Comparison of ENCODE assay signal across 9 cellular contexts in the genomic region with DNA sequence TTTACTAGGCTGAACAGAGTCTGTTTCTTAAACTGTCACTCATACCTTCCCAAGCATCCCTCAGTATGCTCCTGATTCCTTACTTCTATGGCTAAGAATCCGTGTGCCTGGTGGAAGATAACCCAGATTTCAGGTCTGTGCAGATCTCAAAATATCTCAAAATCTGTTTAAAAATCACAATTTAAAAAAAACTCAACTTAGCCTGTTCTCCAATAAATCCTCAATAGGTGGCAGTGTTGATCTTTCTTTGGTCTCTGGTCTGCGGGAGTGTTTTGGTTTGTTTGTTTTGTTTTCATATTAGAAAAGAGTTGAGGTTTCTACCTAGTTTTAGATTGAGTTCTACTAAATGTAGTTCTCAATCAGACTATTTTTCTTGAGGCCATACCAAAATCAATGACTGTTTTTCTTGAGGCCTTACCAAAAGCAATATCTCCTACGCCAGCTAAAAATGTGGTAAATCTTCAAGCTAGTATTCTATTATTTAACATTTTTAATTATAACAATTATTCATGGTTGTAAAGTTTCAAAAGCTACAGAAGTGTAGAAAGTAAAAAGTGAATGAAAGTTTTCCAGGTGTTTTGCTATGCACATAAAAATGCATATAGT. TPM values are rescaled to one million over a fixed set of nuclear protein-coding genes. Genes with fewer than 3 reads are reported as not detected.
DNase-seq lines count a peak whose midpoint lies in the region; TF ChIP-seq lines count a peak whose summit lies in the region.
"Had no signal": no experiment of that assay in that cellular context is flagged by ENCODE, and none has a peak within 500 bp of the region (broad histone marks: within the 10 kb centered on the region; RNA-seq: fewer than 3 reads in every experiment).

No MANE protein-coding gene starts in this region.

- H3K36me3 Mint-ChIP-seq in chondrocyte (ENCODE audit: low read depth), result no peaks in the 10 kb centered on the region
- H3K36me3 Mint-ChIP-seq: IgD-negative memory B cell had no signal

- H3K27me3 Mint-ChIP-seq in chondrocyte (ENCODE audit: low read depth), result peaks cover 7% of the 10 kb centered on the region
- H3K27me3 Mint-ChIP-seq: IgD-negative memory B cell had no signal

- H3K9me3 Mint-ChIP-seq in chondrocyte (ENCODE audit: low read depth), result no peaks in the 10 kb centered on the region
- H3K9me3 Mint-ChIP-seq: IgD-negative memory B cell had no signal

- no peak overlapping the region for H3K27ac ChIP-seq in C4-2B

- TF ChIP-seq CTCF in C4-2B (conservative IDR thresholded peaks at IDR 0.05) (peak; percentile 80), GM20000 (IDR thresholded peaks at IDR 0.05; ENCODE audit: extremely low read depth, missing control alignments) (peak; percentile 37), chondrocyte (IDR thresholded peaks at IDR 0.05) (peak; percentile 90)

- H3K27ac Mint-ChIP-seq in chondrocyte (ENCODE audit: unreplicated experiment), result no peak overlapping the region
- H3K27ac Mint-ChIP-seq: IgD-negative memory B cell had no signal

- peak; percentile 35 for DNase-seq in GM20000 (ENCODE audit: low spot score)
- DNase-seq in NCI-H2227 treated with DMSO at 0.1 percent for 48 hours (lab: John Stamatoyannopoulos, UW), result peak; percentile 44
- no peak for DNase-seq in chondrocyte (ENCODE audit: low spot score)
- DNase-seq in myocyte (ENCODE audit: low read depth), result peak; percentile 54
- DNase-seq in activated effector memory CD4-positive, alpha-beta T cell treated with Interleukin-2 at 50 U/mL for 16 hours, result no peak
- DNase-seq in activated CD4-positive, alpha-beta T cell treated with anti-CD3 and anti-CD28 coated beads, Interleukin-2, amount 50 U/mL, for 4 hours, result no peak
- DNase-seq in activated CD8-positive, alpha-beta memory T cell treated with anti-CD3 and anti-CD28 coated beads for 24 hours, result no peak

- peaks cover 5% of the 10 kb centered on the region for H3K4me1 Mint-ChIP-seq in chondrocyte (ENCODE audit: low read depth)

- H3K4me3 Mint-ChIP-seq in chondrocyte (ENCODE audit: unreplicated experiment), result no peak overlapping the region
- H3K4me3 Mint-ChIP-seq: IgD-negative memory B cell had no signal

RNA-seq across cellular contexts. Expression of a gene that starts 57.9 kb away (rescaled TPM):
- 71.1 to 109 TPM (median 105 TPM) in 3 replicates for total RNA-seq in chondrocyte
- total RNA-seq in myocyte, result 53.9 and 60.4 TPM in 2 replicates
- polyA plus RNA-seq in myocyte (2012), result 31.7 TPM

RNA-seq across cellular contexts. Expression of a gene that starts 58.9 kb away (rescaled TPM):
- total RNA-seq in chondrocyte (32.2 to 34.3 TPM (median 33.9 TPM) in 3 replicates), myocyte (23.3 and 28.3 TPM in 2 replicates)
- polyA plus RNA-seq in myocyte (2012), result 27.6 TPM

RNA-seq across cellular contexts. Expression of a gene that starts 59.2 kb away (rescaled TPM):
- total RNA-seq in chondrocyte, result 167 to 218 TPM (median 181 TPM) in 3 replicates
- 36.4 and 41.2 TPM in 2 replicates for total RNA-seq in myocyte
- 238 TPM for polyA plus RNA-seq in myocyte (2012)

Comparison
In these comparisons a context has a peak if more than half of its experiments do, and no peak if none do; other contexts are left out.
1. CTCF ChIP-seq: peak in every context shown above with its lines; median percentile 90 in chondrocyte; 80 in C4-2B; 37 in GM20000.
2. DNase-seq: peak in GM20000 (single experiment), NCI-H2227 treated with DMSO at 0.1 percent for 48 hours (single experiment) and myocyte (single experiment); none in chondrocyte (single experiment), activated effector memory CD4-positive, alpha-beta T cell treated with Interleukin-2 at 50 U/mL for 16 hours (single experiment), activated CD4-positive, alpha-beta T cell treated with anti-CD3 and anti-CD28 coated beads, Interleukin-2, amount 50 U/mL, for 4 hours (0 of 2) and activated CD8-positive, alpha-beta memory T cell treated with anti-CD3 and anti-CD28 coated beads for 24 hours (single experiment).